1 cellular context compared by ENCODE assay signal in the genomic region with DNA sequence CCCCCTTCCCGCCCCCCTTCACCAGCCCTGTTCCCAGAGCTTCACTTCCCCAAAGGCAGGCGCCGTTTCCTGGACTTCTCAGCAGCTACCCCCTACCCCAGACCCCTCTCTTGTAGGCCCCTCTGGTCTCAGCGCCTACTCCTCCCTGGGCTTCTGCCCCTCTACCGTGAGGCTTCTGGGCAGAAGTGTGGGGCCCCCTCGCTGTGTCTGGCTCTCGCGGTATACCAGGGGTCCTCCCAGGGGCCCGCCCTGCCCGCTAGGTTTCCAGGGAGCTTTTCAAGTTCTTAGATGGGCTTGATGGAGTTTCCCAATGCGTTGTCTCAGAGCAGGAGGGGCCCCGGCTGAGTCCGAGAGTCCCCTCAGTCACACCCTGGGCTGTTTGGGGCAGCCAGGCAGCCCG.
TF ChIP-seq lines count a peak whose summit lies in the region.

No MANE protein-coding gene starts in this region.

TF ChIP-seq in GM23338, 12 proteins besides CTCF, POLR2A, EP300 and RAD21:
- TF ChIP-seq CREB1 (CRISPR knock-in tag; IDR thresholded peaks at IDR 0.05; ENCODE audit: low read depth) (no peak), POLR2AphosphoS5 (IDR thresholded peaks at IDR 0.05; ENCODE audit: low read depth) (no peak), REST (IDR thresholded peaks at IDR 0.05; ENCODE audit: unreplicated experiment) (no peak), ZNF462 (CRISPR knock-in tag; IDR thresholded peaks at IDR 0.05) (no peak), ZNF114 (CRISPR knock-in tag; IDR thresholded peaks at IDR 0.05) (no peak), JUNB (IDR thresholded peaks at IDR 0.05; ENCODE audit: unreplicated experiment) (no peak), EZH2 (IDR thresholded peaks at IDR 0.05; ENCODE audit: low read depth, unreplicated experiment) (no peak), EZH2phosphoT487 (IDR thresholded peaks at IDR 0.05; ENCODE audit: unreplicated experiment) (no peak), ZNF331 (CRISPR knock-in tag; IDR thresholded peaks at IDR 0.05; ENCODE audit: low read depth) (no peak), NANOG (IDR thresholded peaks at IDR 0.05; ENCODE audit: borderline replicate concordance) (no peak), STAT1 (IDR thresholded peaks at IDR 0.05; ENCODE audit: unreplicated experiment) (no peak)
- TF ChIP-seq, protein P1, sequence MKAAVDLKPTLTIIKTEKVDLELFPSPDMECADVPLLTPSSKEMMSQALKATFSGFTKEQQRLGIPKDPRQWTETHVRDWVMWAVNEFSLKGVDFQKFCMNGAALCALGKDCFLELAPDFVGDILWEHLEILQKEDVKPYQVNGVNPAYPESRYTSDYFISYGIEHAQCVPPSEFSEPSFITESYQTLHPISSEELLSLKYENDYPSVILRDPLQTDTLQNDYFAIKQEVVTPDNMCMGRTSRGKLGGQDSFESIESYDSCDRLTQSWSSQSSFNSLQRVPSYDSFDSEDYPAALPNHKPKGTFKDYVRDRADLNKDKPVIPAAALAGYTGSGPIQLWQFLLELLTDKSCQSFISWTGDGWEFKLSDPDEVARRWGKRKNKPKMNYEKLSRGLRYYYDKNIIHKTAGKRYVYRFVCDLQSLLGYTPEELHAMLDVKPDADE (IDR thresholded peaks at IDR 0.05), result no peak
